ENCODE assay signal across 1 cellular context in the genomic region with DNA sequence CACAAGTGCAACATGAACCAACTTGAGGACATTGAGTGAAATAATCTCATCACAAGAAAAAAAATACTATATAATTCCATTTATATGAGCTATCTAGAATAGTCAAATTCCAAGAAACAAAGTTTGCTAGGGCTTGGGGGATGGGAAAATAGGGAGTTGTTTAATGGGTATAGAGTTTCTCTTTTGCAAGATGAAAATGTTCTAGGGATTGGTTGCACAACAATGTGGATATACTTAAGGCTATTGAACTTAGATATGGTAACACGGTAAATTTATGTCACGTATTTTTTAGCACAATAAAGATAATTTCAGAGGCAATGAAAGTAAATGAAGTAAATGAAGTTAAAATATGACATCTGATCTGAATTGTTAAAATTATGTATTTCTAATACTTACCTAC.
TF ChIP-seq lines count a peak whose summit lies in the region.

No MANE protein-coding gene starts in this region.

TF ChIP-seq in GM12878, 131 proteins besides CTCF, POLR2A, EP300 and RAD21 (continued from another document):
- TF ChIP-seq, protein P1, sequence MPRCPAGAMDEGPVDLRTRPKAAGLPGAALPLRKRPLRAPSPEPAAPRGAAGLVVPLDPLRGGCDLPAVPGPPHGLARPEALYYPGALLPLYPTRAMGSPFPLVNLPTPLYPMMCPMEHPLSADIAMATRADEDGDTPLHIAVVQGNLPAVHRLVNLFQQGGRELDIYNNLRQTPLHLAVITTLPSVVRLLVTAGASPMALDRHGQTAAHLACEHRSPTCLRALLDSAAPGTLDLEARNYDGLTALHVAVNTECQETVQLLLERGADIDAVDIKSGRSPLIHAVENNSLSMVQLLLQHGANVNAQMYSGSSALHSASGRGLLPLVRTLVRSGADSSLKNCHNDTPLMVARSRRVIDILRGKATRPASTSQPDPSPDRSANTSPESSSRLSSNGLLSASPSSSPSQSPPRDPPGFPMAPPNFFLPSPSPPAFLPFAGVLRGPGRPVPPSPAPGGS (IDR thresholded peaks at IDR 0.05; ENCODE audit: borderline replicate concordance, insufficient read depth, low read depth, low read length, poor library complexity, severe bottlenecking) = no peak
- TF ChIP-seq USF1 (IDR thresholded peaks at IDR 0.05; ENCODE audit: borderline replicate concordance, extremely low read length, insufficient read depth, low read depth, low read length) = no peak
- no peak for TF ChIP-seq CBX5 (IDR thresholded peaks at IDR 0.05; ENCODE audit: low read depth)
- TF ChIP-seq CBFB (IDR thresholded peaks at IDR 0.05; ENCODE audit: low read depth) = no peak
- TF ChIP-seq MXI1 (IDR thresholded peaks at IDR 0.05; ENCODE audit: low read depth, low read length) = no peak
TF ChIP-seq in GM12878: peak in this region for 0.
